Comparison of ENCODE assay signal across 8 cellular contexts in genomic region chr2:230987137-230988020, GRCh38. TPM values are rescaled to one million over a fixed set of nuclear protein-coding genes. Genes with fewer than 3 reads are reported as not detected.
DNase-seq lines count a peak whose midpoint lies in the region; ATAC-seq and TF ChIP-seq lines count a peak whose summit lies in the region.

No MANE protein-coding gene starts in this region.

- peak; percentile 97 for TF ChIP-seq CTCF in endodermal cell (conservative IDR thresholded peaks at IDR 0.05)

- 20 to 34% methylated on average over 16 to 34 of the region's 34 CpGs for WGBS in endodermal cell (ENCODE audit: insufficient coverage in 1 of 2, insufficient read length in 1 of 2), 2 experiments
- 14 to 16% methylated on average over 28 to 29 of the region's 34 CpGs for WGBS in mesodermal cell (ENCODE audit: insufficient coverage in 2 of 2), 2 experiments

- H3K4me1 ChIP-seq in endodermal cell (ENCODE audit: control insufficient read depth, insufficient read depth, low read length) (peaks cover 10% of the 10 kb centered on the region), mesodermal cell (ENCODE audit: control insufficient read depth, insufficient read depth, low read length, poor library complexity, severe bottlenecking) (peaks cover 5% of the 10 kb centered on the region)

- H3K4me3 Mint-ChIP-seq in endodermal cell: peak overlapping the region; percentile 46

- H3K4me3 ChIP-seq in endodermal cell (ENCODE audit: low read length) (peak overlapping the region; percentile 69), mesodermal cell (ENCODE audit: extremely low read depth, insufficient read depth, low read length, poor library complexity, severe bottlenecking) (peak overlapping the region; percentile 18)

- H3K9me3 ChIP-seq in endodermal cell (ENCODE audit: control insufficient read depth, low read length) (no peaks in the 10 kb centered on the region), mesodermal cell (ENCODE audit: control insufficient read depth, low read length) (no peaks in the 10 kb centered on the region)

- peak; percentile 70 for DNase-seq in EH (ENCODE audit: low read depth)
- peak; percentile 60 for DNase-seq in NCI-H774 (lab: John Stamatoyannopoulos, UW)
- peak; percentile 64 to 86 (median 86) for DNase-seq in activated CD8-positive, alpha-beta memory T cell treated with anti-CD3 and anti-CD28 coated beads for 48 hours (ENCODE audit: low read depth in 2 of 3, low spot score in 2 of 3)
- peak; percentile 97 for DNase-seq in endodermal cell
- DNase-seq in stimulated activated CD8-positive, alpha-beta memory T cell treated with anti-CD3 and anti-CD28 coated beads, Interleukin-12 subunit alpha, Interleukin-12 subunit beta, amount 100 ng/mL, for 24 hours (ENCODE audit: extremely low read depth): peak; percentile 56

- ATAC-seq in HG03066 (IDR thresholded peaks at IDR 0.05; ENCODE audit: low read depth, unreplicated experiment): peak; percentile 30
- ATAC-seq in HG02973 (IDR thresholded peaks at IDR 0.05; ENCODE audit: unreplicated experiment): no peak

- H3K4me1 Mint-ChIP-seq in endodermal cell: peaks cover 20% of the 10 kb centered on the region

- no peak overlapping the region for H3K27ac ChIP-seq in endodermal cell (ENCODE audit: low read depth, low read length)
- H3K27ac ChIP-seq in mesodermal cell (ENCODE audit: low read depth, low read length, severe bottlenecking): no peak overlapping the region

- H3K27me3 ChIP-seq in endodermal cell (ENCODE audit: control insufficient read depth, insufficient read depth, low read length, poor library complexity, severe bottlenecking): no peaks in the 10 kb centered on the region

- no peaks in the 10 kb centered on the region for H3K9me3 Mint-ChIP-seq in endodermal cell

- no peaks in the 10 kb centered on the region for H3K27me3 Mint-ChIP-seq in endodermal cell (ENCODE audit: insufficient read depth)

- no peaks in the 10 kb centered on the region for H3K36me3 ChIP-seq in endodermal cell (ENCODE audit: control insufficient read depth, insufficient read depth, low read length)
- no peaks in the 10 kb centered on the region for H3K36me3 ChIP-seq in mesodermal cell (ENCODE audit: control insufficient read depth, insufficient read depth, low read length)

- no peak overlapping the region for H3K9ac ChIP-seq in endodermal cell (ENCODE audit: extremely low read depth, low read length, poor library complexity, severe bottlenecking)

- no peaks in the 10 kb centered on the region for H3K36me3 Mint-ChIP-seq in endodermal cell (ENCODE audit: low read depth)

- no peak overlapping the region for H3K27ac Mint-ChIP-seq in endodermal cell

RNA-seq across cellular contexts. Expression of gene SPATA3, which starts 8.5 kb away (rescaled TPM):
- total RNA-seq in endodermal cell: not detected
- not detected for polyA plus RNA-seq in endodermal cell (2013, experiment 1 of 2)
- not detected for polyA plus RNA-seq in endodermal cell (2013, experiment 2 of 2)
- not detected for polyA plus RNA-seq in mesodermal cell (2013, experiment 1 of 2)
- not detected for polyA plus RNA-seq in mesodermal cell (2013, experiment 2 of 2)

RNA-seq across cellular contexts. Expression of gene C2orf72, which starts 49.9 kb away (rescaled TPM):
- total RNA-seq in endodermal cell: 1 to 10 TPM; 1.8 to 3.9 TPM
- 2.0 TPM for polyA plus RNA-seq in endodermal cell (2013, experiment 1 of 2)
- 1.9 TPM for polyA plus RNA-seq in endodermal cell (2013, experiment 2 of 2)
- polyA plus RNA-seq in mesodermal cell (2013, experiment 1 of 2): 2.8 TPM
- polyA plus RNA-seq in mesodermal cell (2013, experiment 2 of 2): 2.5 TPM
